Comparison of ENCODE assay signal across 9 cellular contexts in genomic region chr9:14992025-14992424, GRCh38.
DNase-seq lines count a peak whose midpoint lies in the region; ATAC-seq, FAIRE-seq and TF ChIP-seq lines count a peak whose summit lies in the region.
"Had no signal": no experiment of that assay in that cellular context is flagged by ENCODE, and none has a peak within 500 bp of the region (broad histone marks: within the 10 kb centered on the region; RNA-seq: fewer than 3 reads in every experiment).

No MANE protein-coding gene starts in this region.

- H3K27me3 ChIP-seq in CD4-positive, alpha-beta T cell (ENCODE audit: control insufficient read depth, insufficient read depth, low read length): no peaks in the 10 kb centered on the region

- H3K27me3 Mint-ChIP-seq in CD4-positive, alpha-beta T cell: peaks cover 4% of the 10 kb centered on the region
- H3K27me3 Mint-ChIP-seq in T-cell: peaks cover 0 to 6% of the 10 kb centered on the region in 2 donors

- ATAC-seq in CD4-positive, alpha-beta T cell (ENCODE audit: poor library complexity): no peak
- ATAC-seq in T-cell (replicated peaks in 1 of 4) (no peak), GM21526 (IDR thresholded peaks at IDR 0.05; ENCODE audit: low FRiP score, unreplicated experiment) (no peak), GM18498 (IDR thresholded peaks at IDR 0.05; ENCODE audit: unreplicated experiment) (no peak)
- ATAC-seq: stimulated activated memory B cell treated with anti-CD40 and anti-IgM and Interleukin-4, amounts not matched to agents 10 μg/mL and 1 μg/mL and 100 μg/mL, for 72 hours had no signal

- no peak for TF ChIP-seq POLR2A in H54 (IDR thresholded peaks at IDR 0.05; ENCODE audit: low read depth, low read length)

- peak; percentile 87 for FAIRE-seq in H54 (lab: Jason Lieb, UNC)

- H3K27ac Mint-ChIP-seq in CD4-positive, alpha-beta T cell: peak overlapping the region; percentile 59
- H3K27ac Mint-ChIP-seq in T-cell: peak overlapping the region; percentile 80 to 83
- H3K27ac Mint-ChIP-seq: stimulated activated memory B cell treated with anti-CD40 and anti-IgM and Interleukin-4, amounts not matched to agents 10 μg/mL and 1 μg/mL and 100 μg/mL, for 72 hours had no signal

- H3K9me3 Mint-ChIP-seq in CD4-positive, alpha-beta T cell: no peaks in the 10 kb centered on the region
- no peaks in the 10 kb centered on the region for H3K9me3 Mint-ChIP-seq in T-cell

- DNase-seq in CD4-positive, alpha-beta T cell: no peak
- DNase-seq in H54 (ENCODE audit: insufficient read length, low spot score): no peak
- no peak for DNase-seq in T-cell
- DNase-seq in medulla oblongata (ENCODE audit: extremely low spot score): peak; percentile 25
- no peak for DNase-seq in activated T-cell treated with anti-CD3 and anti-CD28 coated beads, Interleukin-2, amount 50 U/mL, for 1 hour
- DNase-seq in foreskin melanocyte: no peak

- H3K27ac ChIP-seq in CD4-positive, alpha-beta T cell (ENCODE audit: low read depth, low read length): no peak overlapping the region

- CTCF ChIA-PET in CD4-positive, alpha-beta T cell (lab: Charles Lee): no interaction called here
- CTCF ChIA-PET in T-cell (lab: Charles Lee): no interaction called here

- peaks cover 36% of the 10 kb centered on the region for H3K4me1 Mint-ChIP-seq in CD4-positive, alpha-beta T cell (ENCODE audit: low read depth)
- peaks cover 40 to 52% (median 40%) of the 10 kb centered on the region in 3 donors for H3K4me1 Mint-ChIP-seq in T-cell

- H3K9me3 ChIP-seq in CD4-positive, alpha-beta T cell (ENCODE audit: control insufficient read depth, low read length): no peaks in the 10 kb centered on the region

- no peaks in the 10 kb centered on the region for H3K36me3 Mint-ChIP-seq in CD4-positive, alpha-beta T cell (ENCODE audit: low read depth)
- H3K36me3 Mint-ChIP-seq in T-cell: no peaks in the 10 kb centered on the region
- H3K36me3 Mint-ChIP-seq: stimulated activated memory B cell treated with anti-CD40 and anti-IgM and Interleukin-4, amounts not matched to agents 10 μg/mL and 1 μg/mL and 100 μg/mL, for 72 hours had no signal

- H3K4me3 Mint-ChIP-seq in CD4-positive, alpha-beta T cell: peak overlapping the region; percentile 83
- peak overlapping the region; percentile 77 to 86 (median 79) for H3K4me3 Mint-ChIP-seq in T-cell

- TF ChIP-seq CTCF in CD4-positive, alpha-beta T cell (IDR thresholded peaks at IDR 0.05): no peak

- POLR2A ChIA-PET in CD4-positive, alpha-beta T cell (lab: Charles Lee): no interaction called here
- POLR2A ChIA-PET in T-cell (lab: Charles Lee): no interaction called here

- intact Hi-C loops in CD4-positive, alpha-beta T cell (cut with DNase I, micrococcal nuclease): no loop called here
